10 cellular contexts compared by ENCODE assay signal in genomic region chr7:7830122-7830878, GRCh38.
DNase-seq lines count a peak whose midpoint lies in the region; ATAC-seq, FAIRE-seq and TF ChIP-seq lines count a peak whose summit lies in the region.
"Had no signal": no experiment of that assay in that cellular context is flagged by ENCODE, and none has a peak within 500 bp of the region (broad histone marks: within the 10 kb centered on the region; RNA-seq: fewer than 3 reads in every experiment).

No MANE protein-coding gene starts in this region.

- ATAC-seq in HG02970 (IDR thresholded peaks at IDR 0.05; ENCODE audit: low FRiP score, unreplicated experiment), result no peak
- ATAC-seq in GM18861 (IDR thresholded peaks at IDR 0.05; ENCODE audit: unreplicated experiment), result no peak
- ATAC-seq: GM12878 had no signal

- TF ChIP-seq CTCF in astrocyte of the spinal cord (IDR thresholded peaks at IDR 0.05; ENCODE audit: low read depth, low read length), result no peak
- no peak for TF ChIP-seq CTCF in nephron progenitor cell (IDR thresholded peaks at IDR 0.05)

- no peak overlapping the region for H3K4me3 Mint-ChIP-seq in nephron progenitor cell

- in situ Hi-C loops in astrocyte of the spinal cord (cut with HindIII; ENCODE audit: low sequenced_read_pairs), result no loop called here

- no peaks in the 10 kb centered on the region for H3K27me3 Mint-ChIP-seq in nephron progenitor cell (ENCODE audit: low read depth, poor library complexity)

- FAIRE-seq in H54 (lab: Jason Lieb, UNC), result peak; percentile 66
- FAIRE-seq: GM12878 had no signal

- DNase-seq in H54 (ENCODE audit: insufficient read length, low spot score), result no peak
- DNase-seq in NCI-H2029 (lab: John Stamatoyannopoulos, UW), result peak; percentile 74
- DNase-seq in astrocyte of the spinal cord (ENCODE audit: low read depth, low spot score), result peak; percentile 5
- DNase-seq in nephron progenitor cell, result no peak
- no peak for DNase-seq in hepatic stellate cell (ENCODE audit: low spot score)
- DNase-seq: brain microvascular endothelial cell, esophagus squamous epithelium had no signal

- peak overlapping the region; percentile 21 for H3K27ac Mint-ChIP-seq in nephron progenitor cell

- H3K36me3 Mint-ChIP-seq in nephron progenitor cell (ENCODE audit: low read depth), result peaks cover 1% of the 10 kb centered on the region

- H3K4me3 ChIP-seq in astrocyte of the spinal cord (ENCODE audit: low read depth, low read length), result no peak overlapping the region
- H3K4me3 ChIP-seq: esophagus squamous epithelium, GM12878 had no signal

- peaks cover 8% of the 10 kb centered on the region for H3K9me3 Mint-ChIP-seq in nephron progenitor cell

- no peak for TF ChIP-seq POLR2A in H54 (IDR thresholded peaks at IDR 0.05; ENCODE audit: low read depth, low read length)

- no peaks in the 10 kb centered on the region for H3K4me1 Mint-ChIP-seq in nephron progenitor cell

Comparison
In these comparisons a context has a peak if more than half of its experiments do, and no peak if none do; other contexts are left out.
1. DNase-seq: peak in NCI-H2029 (single experiment) and astrocyte of the spinal cord (single experiment); none in H54 (single experiment), nephron progenitor cell (single experiment) and hepatic stellate cell (single experiment).